In genomic region chr15:68821898-68822380, GRCh38 we compare ENCODE assay signal across 8 cellular contexts. TPM values are rescaled to one million over a fixed set of nuclear protein-coding genes. Genes with fewer than 3 reads are reported as not detected.
DNase-seq lines count a peak whose midpoint lies in the region; ATAC-seq and TF ChIP-seq lines count a peak whose summit lies in the region.

No MANE protein-coding gene starts in this region.

- H3K79me2 ChIP-seq in Loucy (ENCODE audit: insufficient read depth, low read length), result peaks cover 66% of the 10 kb centered on the region

- TF ChIP-seq POLR2A in lower leg skin (IDR thresholded peaks at IDR 0.05), result no peak
- TF ChIP-seq POLR2A in tibial nerve (IDR thresholded peaks at IDR 0.05), result no peak

- intact Hi-C loops in lower leg skin (cut with DNase I; ENCODE audit: low total_unique reads), result no loop called here

- H3K9ac ChIP-seq in Loucy (ENCODE audit: low read depth, low read length, poor library complexity, severe bottlenecking), result peak overlapping the region; percentile 99

- no peak overlapping the region for H2AFZ ChIP-seq in Loucy (ENCODE audit: low read length)

- no peak for TF ChIP-seq EP300 in tibial nerve (IDR thresholded peaks at IDR 0.05)

- no peaks in the 10 kb centered on the region for H3F3A ChIP-seq in Loucy (ENCODE audit: low read depth)

- H3K36me3 ChIP-seq in Loucy (ENCODE audit: insufficient read depth, low read length), result no peaks in the 10 kb centered on the region
- H3K36me3 ChIP-seq in tibial nerve, result no peaks in the 10 kb centered on the region

- H3K4me3 ChIP-seq in Loucy (ENCODE audit: low read length, poor library complexity, severe bottlenecking) (peak overlapping the region; percentile 99), lower leg skin (ENCODE audit: low read depth, poor library complexity, severe bottlenecking) (peak overlapping the region; percentile 80), tibial nerve (peak overlapping the region; percentile 69 to 99 (median 85))

- peaks cover 18% of the 10 kb centered on the region for H4K20me1 ChIP-seq in Loucy (ENCODE audit: insufficient read depth, low read length, poor library complexity, severe bottlenecking)

- H3K27me3 ChIP-seq in Loucy (ENCODE audit: insufficient read depth, low read length, poor library complexity, severe bottlenecking) (peaks cover 15% of the 10 kb centered on the region), tibial nerve (no peaks in the 10 kb centered on the region)

- peaks cover 14% of the 10 kb centered on the region for H3K4me1 ChIP-seq in Loucy (ENCODE audit: insufficient read depth, low read length, poor library complexity, severe bottlenecking)
- peaks cover 0 to 12% (median 2%) of the 10 kb centered on the region in 4 donors for H3K4me1 ChIP-seq in tibial nerve

- no peaks in the 10 kb centered on the region for H3K9me2 ChIP-seq in Loucy (replicated peaks; ENCODE audit: low read depth, low read length)

- WGBS in lower leg skin, 2 donors, result 6 to 10% methylated on average over 13 of the region's 13 CpGs
- WGBS in tibial nerve, 2 donors, result 8 to 9% methylated on average over 13 of the region's 13 CpGs

- TF ChIP-seq CTCF in Loucy (conservative IDR thresholded peaks at IDR 0.05; ENCODE audit: low read length) (no peak), lower leg skin (IDR thresholded peaks at IDR 0.05) (no peak), tibial nerve (IDR thresholded peaks at IDR 0.05) (no peak)

- no peak for ATAC-seq in HG03378 (IDR thresholded peaks at IDR 0.05; ENCODE audit: unreplicated experiment)

- peak overlapping the region; percentile 84 for H3K4me2 ChIP-seq in Loucy (ENCODE audit: low read depth, low read length, poor library complexity, severe bottlenecking)

- H3K9me3 ChIP-seq in Loucy (ENCODE audit: insufficient read depth, low read depth, low read length), result no peaks in the 10 kb centered on the region
- H3K9me3 ChIP-seq in tibial nerve, result no peaks in the 10 kb centered on the region

- peak overlapping the region in 3 of 4 donors; percentile 83 to 99 (median 98) for H3K27ac ChIP-seq in tibial nerve

- DNase-seq in ELR (ENCODE audit: low read depth) (peak; percentile 52), amniotic epithelial cell (ENCODE audit: low read depth) (peak; percentile 43), lower leg skin (ENCODE audit: low spot score in 2 of 2) (peak in 1 of 2 donors; percentile 77), tibial nerve (ENCODE audit: low spot score in 2 of 2) (no peak), hepatic stellate cell (ENCODE audit: low spot score) (no peak), activated gamma-delta T cell treated with Interleukin-2 at 50 U/mL for 16 hours (no peak)

RNA-seq across cellular contexts. Expression of gene ANP32A, which starts 1.2 kb away (rescaled TPM):
- total RNA-seq in lower leg skin, result 10 to 100 TPM; 22.1 to 45.9 (median 35.3) TPM
- 10 to 100 TPM; 33.1 to 65.1 (median 41.1) TPM for total RNA-seq in tibial nerve

Comparison
In these comparisons a context has a peak if more than half of its experiments do, and no peak if none do; other contexts are left out.
1. DNase-seq: peak in ELR (single experiment) and amniotic epithelial cell (single experiment); none in tibial nerve (0 of 2), hepatic stellate cell (single experiment) and activated gamma-delta T cell treated with Interleukin-2 at 50 U/mL for 16 hours (single experiment).
2. Peak in every context shown above with its lines, with median percentiles within 50 percentile points of each other: H3K4me3 ChIP-seq.